Comparison of ENCODE assay signal across 12 cellular contexts in the genomic region with DNA sequence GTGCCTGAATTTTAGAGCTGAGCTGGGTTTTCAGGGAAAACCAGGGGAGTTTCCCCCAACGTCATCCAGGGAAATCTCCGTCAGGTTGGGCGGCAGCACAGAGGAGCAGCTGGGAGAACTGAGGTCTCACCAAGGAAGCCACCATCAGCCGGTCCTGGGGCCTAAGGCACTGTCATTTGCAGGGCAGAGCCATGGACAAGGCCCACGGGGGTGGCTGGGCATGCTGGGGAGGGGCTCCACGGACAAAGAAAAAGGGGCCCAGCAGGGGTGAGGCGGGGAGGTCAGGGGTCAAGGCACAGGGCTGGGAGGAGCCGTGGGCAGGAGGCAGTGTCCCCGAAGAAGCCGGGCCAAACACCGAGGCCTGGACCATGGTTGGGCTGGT.
"Had no signal": no experiment of that assay in that cellular context is flagged by ENCODE, and none has a peak within 500 bp of the region (broad histone marks: within the 10 kb centered on the region; RNA-seq: fewer than 3 reads in every experiment).

No MANE protein-coding gene starts in this region.

- DNase-seq: activated B cell treated with CpG ODN at 0.5 μM for 24 hours; activated CD4-positive, alpha-beta T cell treated with anti-CD3 and anti-CD28 coated beads, Interleukin-2, amount 10 ng/mL, durations not matched to agents 24 days and 14 days; foreskin keratinocyte; naive thymus-derived CD4-positive, alpha-beta T cell; occipital lobe; SK-N-SH; stimulated activated CD4-positive, alpha-beta T cell treated with anti-CD3 and anti-CD28 coated beads, Interleukin-4, amount 100 ng/mL, for 24 hours; stomach had no signal

- H3K4me1 ChIP-seq: breast epithelium, foreskin keratinocyte, psoas muscle, stomach, vagina had no signal

- H3K4me3 Mint-ChIP-seq: activated B cell treated with CpG ODN at 0.5 μM for 24 hours; activated CD4-positive, alpha-beta T cell treated with anti-CD3 and anti-CD28 coated beads, Interleukin-2, amount 10 ng/mL, durations not matched to agents 24 days and 14 days; activated naive CD4-positive, alpha-beta T cell treated with anti-CD3 and anti-CD28 coated beads, Interleukin-2, amount 50 U/mL, for 24 hours; naive thymus-derived CD4-positive, alpha-beta T cell had no signal

- H3K4me2 ChIP-seq: SK-N-SH had no signal

- H3K9ac ChIP-seq: SK-N-SH had no signal

- H3K4me3 ChIP-seq: breast epithelium, psoas muscle, stomach, vagina had no signal

- H3K27ac Mint-ChIP-seq: activated B cell treated with CpG ODN at 0.5 μM for 24 hours; activated CD4-positive, alpha-beta T cell treated with anti-CD3 and anti-CD28 coated beads, Interleukin-2, amount 10 ng/mL, durations not matched to agents 24 days and 14 days; activated naive CD4-positive, alpha-beta T cell treated with anti-CD3 and anti-CD28 coated beads, Interleukin-2, amount 50 U/mL, for 24 hours; naive thymus-derived CD4-positive, alpha-beta T cell had no signal

- H3K36me3 ChIP-seq: breast epithelium, stomach, vagina had no signal

- ATAC-seq: foreskin keratinocyte; naive thymus-derived CD4-positive, alpha-beta T cell; psoas muscle had no signal

- H3K27me3 ChIP-seq: foreskin keratinocyte, vagina had no signal

- H3K9me3 ChIP-seq: breast epithelium, psoas muscle, SK-N-SH, vagina had no signal

- H3K9me3 Mint-ChIP-seq: activated B cell treated with CpG ODN at 0.5 μM for 24 hours; activated CD4-positive, alpha-beta T cell treated with anti-CD3 and anti-CD28 coated beads, Interleukin-2, amount 10 ng/mL, durations not matched to agents 24 days and 14 days; activated naive CD4-positive, alpha-beta T cell treated with anti-CD3 and anti-CD28 coated beads, Interleukin-2, amount 50 U/mL, for 24 hours; naive thymus-derived CD4-positive, alpha-beta T cell had no signal

- H3K27ac ChIP-seq: breast epithelium, foreskin keratinocyte, psoas muscle, stomach, vagina had no signal

- H3K36me3 Mint-ChIP-seq: activated naive CD4-positive, alpha-beta T cell treated with anti-CD3 and anti-CD28 coated beads, Interleukin-2, amount 50 U/mL, for 24 hours; naive thymus-derived CD4-positive, alpha-beta T cell had no signal

- H3K27me3 Mint-ChIP-seq: activated CD4-positive, alpha-beta T cell treated with anti-CD3 and anti-CD28 coated beads, Interleukin-2, amount 10 ng/mL, durations not matched to agents 24 days and 14 days; activated naive CD4-positive, alpha-beta T cell treated with anti-CD3 and anti-CD28 coated beads, Interleukin-2, amount 50 U/mL, for 24 hours had no signal

- H3K4me1 Mint-ChIP-seq: activated B cell treated with CpG ODN at 0.5 μM for 24 hours; activated CD4-positive, alpha-beta T cell treated with anti-CD3 and anti-CD28 coated beads, Interleukin-2, amount 10 ng/mL, durations not matched to agents 24 days and 14 days; activated naive CD4-positive, alpha-beta T cell treated with anti-CD3 and anti-CD28 coated beads, Interleukin-2, amount 50 U/mL, for 24 hours; naive thymus-derived CD4-positive, alpha-beta T cell had no signal
